Comparison of ENCODE assay signal across 12 cellular contexts in the genomic region with DNA sequence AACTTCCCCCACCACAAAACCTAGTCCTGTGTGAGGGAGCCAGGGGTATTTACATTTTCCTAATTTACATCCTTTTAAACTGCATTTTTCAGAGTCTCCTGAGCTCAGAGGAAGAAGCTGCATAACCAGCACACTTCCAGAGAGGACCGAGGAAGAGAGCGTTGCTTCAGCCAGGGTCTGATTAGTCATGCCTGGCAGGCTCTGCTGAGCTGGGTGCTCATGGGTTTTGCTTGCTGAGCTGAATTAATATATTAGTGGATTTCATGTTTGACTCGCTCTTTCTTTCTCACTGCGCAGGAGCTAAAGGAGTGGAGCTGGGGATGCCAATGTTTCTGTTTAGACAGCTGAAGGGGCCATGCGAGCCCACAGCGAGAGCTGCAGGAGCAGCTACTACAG.
A peak's percentile ranks its signal among the peaks of the same experiment; 100 is the strongest.
DNase-seq lines count a peak whose midpoint lies in the region; ATAC-seq and TF ChIP-seq lines count a peak whose summit lies in the region.
"Had no signal": no experiment of that assay in that cellular context is flagged by ENCODE, and none has a peak within 500 bp of the region (broad histone marks: within the 10 kb centered on the region; RNA-seq: fewer than 3 reads in every experiment).

No MANE protein-coding gene starts in this region.

- no peak for TF ChIP-seq EP300 in gastroesophageal sphincter (IDR thresholded peaks at IDR 0.05)
- TF ChIP-seq EP300 in suprapubic skin (IDR thresholded peaks at IDR 0.05): no peak

- H3K9me3 Mint-ChIP-seq in WTC11: peaks cover 5% of the 10 kb centered on the region; the same call in 1 of the 2 replicates
- H3K9me3 Mint-ChIP-seq: activated T-cell treated with anti-CD3 and anti-CD28 coated beads, Interleukin-2, amount 50 U/mL, for 24 hours had no signal

- no peaks in the 10 kb centered on the region for H3K9me3 ChIP-seq in gastroesophageal sphincter
- H3K9me3 ChIP-seq in suprapubic skin: no peaks in the 10 kb centered on the region

- no peaks in the 10 kb centered on the region for H3K36me3 Mint-ChIP-seq in WTC11

- TF ChIP-seq POLR2A in gastroesophageal sphincter (IDR thresholded peaks at IDR 0.05): no peak
- no peak for TF ChIP-seq POLR2A in suprapubic skin (IDR thresholded peaks at IDR 0.05)

- H3K4me3 ChIP-seq in gastroesophageal sphincter (no peak overlapping the region), suprapubic skin (no peak overlapping the region)

- TF ChIP-seq CTCF in WTC11 (IDR thresholded peaks at IDR 0.05): no peak
- no peak for TF ChIP-seq CTCF in gastroesophageal sphincter (IDR thresholded peaks at IDR 0.05)
- no peak for TF ChIP-seq CTCF in suprapubic skin (IDR thresholded peaks at IDR 0.05)

- peak; percentile 72 for ATAC-seq in WTC11
- peak; percentile 50 for ATAC-seq in gastroesophageal sphincter
- no peak for ATAC-seq in HG03442 (IDR thresholded peaks at IDR 0.05; ENCODE audit: unreplicated experiment)
- ATAC-seq: T-helper 17 cell had no signal

- peaks cover 19% of the 10 kb centered on the region for H3K4me1 Mint-ChIP-seq in WTC11
- H3K4me1 Mint-ChIP-seq: T-helper 17 cell had no signal

- H3K4me1 ChIP-seq in gastroesophageal sphincter (peaks cover 0 to 10% (median 0%) of the 10 kb centered on the region in 3 donors), suprapubic skin (no peaks in the 10 kb centered on the region)

- no peak overlapping the region for H3K27ac Mint-ChIP-seq in WTC11
- H3K27ac Mint-ChIP-seq: activated T-cell treated with anti-CD3 and anti-CD28 coated beads, Interleukin-2, amount 50 U/mL, for 24 hours; T-helper 17 cell had no signal

- peaks cover 12% of the 10 kb centered on the region for H3K27me3 ChIP-seq in gastroesophageal sphincter
- no peaks in the 10 kb centered on the region for H3K27me3 ChIP-seq in suprapubic skin

- POLR2A ChIA-PET in WTC11 (lab: Charles Lee): interaction anchor here (0.6 kb wide), 2 partner anchors 44 to 74 kb away, joined by 3 read pairs; no protein-coding TSS in a partner anchor

- CTCF ChIA-PET in WTC11 (lab: Charles Lee): no interaction called here

- no peak overlapping the region for H3K4me3 Mint-ChIP-seq in WTC11
- H3K4me3 Mint-ChIP-seq: activated T-cell treated with anti-CD3 and anti-CD28 coated beads, Interleukin-2, amount 50 U/mL, for 24 hours; T-helper 17 cell had no signal

- H3K36me3 ChIP-seq in gastroesophageal sphincter (no peaks in the 10 kb centered on the region), suprapubic skin (no peaks in the 10 kb centered on the region)

- DNase-seq in GM04504 (ENCODE audit: low read depth) (peak; percentile 43), WTC11 (ENCODE audit: low spot score) (no peak), putamen (ENCODE audit: low spot score) (peak; percentile 34), NCI-H69 (lab: John Stamatoyannopoulos, UW) (no peak), COLO668 (lab: John Stamatoyannopoulos, UW; ENCODE audit: unreplicated experiment) (no peak), suprapubic skin (ENCODE audit: low spot score in 2 of 2) (no peak)
- DNase-seq: activated T-cell treated with anti-CD3 and anti-CD28 coated beads, Interleukin-2, amount 50 U/mL, for 24 hours; COR-L47; stimulated activated CD4-positive, alpha-beta T cell treated with anti-CD3 and anti-CD28 coated beads, Interleukin-2, amount 100 ng/mL, for 48 hours; T-helper 17 cell had no signal

- peaks cover 3% of the 10 kb centered on the region; the same call in 1 of the 2 replicates for H3K27me3 Mint-ChIP-seq in WTC11 (ENCODE audit: low read depth)

- 28% methylated on average over 5 of the region's 6 CpGs; no CpG with 5 or more reads in 1 of the 2 donors for WGBS in gastroesophageal sphincter (ENCODE audit: low coverage in 1 of 2), 2 donors
- WGBS in suprapubic skin: 65% methylated on average over 6 of the region's 6 CpGs

- no peak overlapping the region for H3K27ac ChIP-seq in gastroesophageal sphincter
- H3K27ac ChIP-seq in suprapubic skin: no peak overlapping the region

TF ChIP-seq in WTC11, 78 proteins besides CTCF, POLR2A, EP300 and RAD21:
- TF ChIP-seq MYBL2 (CRISPR knock-in tag; IDR thresholded peaks at IDR 0.05) (no peak), SOX15 (CRISPR knock-in tag; IDR thresholded peaks at IDR 0.05) (no peak), ZNF121 (CRISPR knock-in tag; IDR thresholded peaks at IDR 0.05) (no peak), EMX1 (CRISPR knock-in tag; IDR thresholded peaks at IDR 0.05) (no peak), TEAD4 (CRISPR knock-in tag; IDR thresholded peaks at IDR 0.05) (no peak), RORB (CRISPR knock-in tag; IDR thresholded peaks at IDR 0.05) (no peak), IRF2 (CRISPR knock-in tag; IDR thresholded peaks at IDR 0.05; ENCODE audit: borderline replicate concordance, low read depth) (no peak), ZBTB21 (CRISPR knock-in tag; IDR thresholded peaks at IDR 0.05; ENCODE audit: borderline replicate concordance) (no peak)
- TF ChIP-seq, protein P1, sequence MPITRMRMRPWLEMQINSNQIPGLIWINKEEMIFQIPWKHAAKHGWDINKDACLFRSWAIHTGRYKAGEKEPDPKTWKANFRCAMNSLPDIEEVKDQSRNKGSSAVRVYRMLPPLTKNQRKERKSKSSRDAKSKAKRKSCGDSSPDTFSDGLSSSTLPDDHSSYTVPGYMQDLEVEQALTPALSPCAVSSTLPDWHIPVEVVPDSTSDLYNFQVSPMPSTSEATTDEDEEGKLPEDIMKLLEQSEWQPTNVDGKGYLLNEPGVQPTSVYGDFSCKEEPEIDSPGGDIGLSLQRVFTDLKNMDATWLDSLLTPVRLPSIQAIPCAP (CRISPR knock-in tag; IDR thresholded peaks at IDR 0.05): no peak
- TF ChIP-seq, protein P2, sequence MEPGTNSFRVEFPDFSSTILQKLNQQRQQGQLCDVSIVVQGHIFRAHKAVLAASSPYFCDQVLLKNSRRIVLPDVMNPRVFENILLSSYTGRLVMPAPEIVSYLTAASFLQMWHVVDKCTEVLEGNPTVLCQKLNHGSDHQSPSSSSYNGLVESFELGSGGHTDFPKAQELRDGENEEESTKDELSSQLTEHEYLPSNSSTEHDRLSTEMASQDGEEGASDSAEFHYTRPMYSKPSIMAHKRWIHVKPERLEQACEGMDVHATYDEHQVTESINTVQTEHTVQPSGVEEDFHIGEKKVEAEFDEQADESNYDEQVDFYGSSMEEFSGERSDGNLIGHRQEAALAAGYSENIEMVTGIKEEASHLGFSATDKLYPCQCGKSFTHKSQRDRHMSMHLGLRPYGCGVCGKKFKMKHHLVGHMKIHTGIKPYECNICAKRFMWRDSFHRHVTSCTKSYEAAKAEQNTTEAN (CRISPR knock-in tag; IDR thresholded peaks at IDR 0.05): no peak

Comparison
In these comparisons a context has a peak if more than half of its experiments do, and no peak if none do; other contexts are left out.
1. DNase-seq: peak in GM04504 (single experiment) and putamen (single experiment); none in WTC11 (single experiment), NCI-H69 (single experiment), COLO668 (single experiment) and suprapubic skin (0 of 2).